Comparison of ENCODE assay signal across 33 cellular contexts in genomic region chr20:63303095-63303666, GRCh38. TPM values are rescaled to one million over a fixed set of nuclear protein-coding genes. Genes with fewer than 3 reads are reported as not detected.
"Had no signal": no experiment of that assay in that cellular context is flagged by ENCODE, and none has a peak within 500 bp of the region (broad histone marks: within the 10 kb centered on the region; RNA-seq: fewer than 3 reads in every experiment).

No MANE protein-coding gene starts in this region.

- H3K9me3 Mint-ChIP-seq: endodermal cell had no signal

- H3K27ac Mint-ChIP-seq: dendritic cell treated with granulocyte-macrophage colony-stimulating factor and Interleukin-4, amounts not matched to agents 40 ng/mL and 50 ng/mL, for 4 days; effector memory CD8-positive, alpha-beta T cell; endodermal cell; mesothelial cell of epicardium had no signal

- H3K4me1 ChIP-seq: colonic mucosa, esophagus squamous epithelium, gastrocnemius medialis, heart right ventricle, left lung, lower lobe of right lung had no signal

- H3K36me3 ChIP-seq: colonic mucosa, esophagus squamous epithelium, gastrocnemius medialis, heart right ventricle, left lung, lower lobe of right lung had no signal

- DNase-seq: colonic mucosa; cortex of kidney; effector CD8-positive, alpha-beta T cell; effector memory CD8-positive, alpha-beta T cell; endodermal cell; esophagus squamous epithelium; foreskin fibroblast; foreskin melanocyte; gastrocnemius medialis; glutamatergic neuron; head of caudate nucleus; heart right ventricle; hippocampal formation; left cardiac atrium; left ventricle myocardium superior; lower lobe of right lung; mesenchymal stem cell; mucosa of descending colon had no signal

- ATAC-seq: effector memory CD8-positive, alpha-beta T cell; esophagus mucosa; gastrocnemius medialis; heart right ventricle; left cardiac atrium; left lung; left ventricle myocardium superior; lower lobe of right lung; mucosa of descending colon had no signal

- H3K4me1 Mint-ChIP-seq: endodermal cell, mesothelial cell of epicardium had no signal

- H3K36me3 Mint-ChIP-seq: mesothelial cell of epicardium had no signal

- H3K27ac ChIP-seq: colonic mucosa, epithelial cell of prostate, esophagus squamous epithelium, gastrocnemius medialis, heart right ventricle, left lung, lower lobe of right lung had no signal

- H3K4me3 Mint-ChIP-seq: dendritic cell treated with granulocyte-macrophage colony-stimulating factor and Interleukin-4, amounts not matched to agents 40 ng/mL and 50 ng/mL, for 4 days; effector memory CD8-positive, alpha-beta T cell; endodermal cell; mesothelial cell of epicardium had no signal

- H3K4me3 ChIP-seq: colonic mucosa, esophagus squamous epithelium, gastrocnemius medialis, heart right ventricle, left lung, lower lobe of right lung, mucosa of descending colon had no signal

- FAIRE-seq: endometrium, islet of Langerhans, keratinocyte had no signal

- H3K27me3 ChIP-seq: colonic mucosa had no signal

- H3K9me3 ChIP-seq: colonic mucosa, gastrocnemius medialis, mucosa of descending colon had no signal

RNA-seq across cellular contexts. Expression of gene COL20A1, which starts 10.2 kb away (rescaled TPM):
- total RNA-seq: colonic mucosa, dermis microvascular lymphatic vessel endothelial cell, esophagus mucosa, esophagus squamous epithelium, glomerular endothelial cell, kidney epithelial cell, left cardiac atrium, left lung, left ventricle myocardium superior, lower leg skin, lower lobe of right lung, mesenteric fat pad, mucosa of descending colon had no signal
- polyA plus RNA-seq: heart right ventricle, keratinocyte had no signal

RNA-seq across cellular contexts. Expression of gene NKAIN4, which starts 48.9 kb away (rescaled TPM):
- total RNA-seq: dermis microvascular lymphatic vessel endothelial cell, esophagus mucosa, esophagus squamous epithelium, gastrocnemius medialis, heart right ventricle, left cardiac atrium, left ventricle myocardium superior, lower lobe of right lung, lung microvascular endothelial cell, mesenteric fat pad, myocyte had no signal
- polyA plus RNA-seq: keratinocyte had no signal

RNA-seq across cellular contexts. Expression of gene CHRNA4, which starts 58.0 kb away (rescaled TPM):
- total RNA-seq: esophagus mucosa, esophagus squamous epithelium, gastrocnemius medialis, glomerular endothelial cell, kidney epithelial cell, left lung, lower lobe of right lung, mesenteric fat pad, mucosa of descending colon, myocyte had no signal
- polyA plus RNA-seq: keratinocyte had no signal
